8 cellular contexts compared by ENCODE assay signal in the genomic region with DNA sequence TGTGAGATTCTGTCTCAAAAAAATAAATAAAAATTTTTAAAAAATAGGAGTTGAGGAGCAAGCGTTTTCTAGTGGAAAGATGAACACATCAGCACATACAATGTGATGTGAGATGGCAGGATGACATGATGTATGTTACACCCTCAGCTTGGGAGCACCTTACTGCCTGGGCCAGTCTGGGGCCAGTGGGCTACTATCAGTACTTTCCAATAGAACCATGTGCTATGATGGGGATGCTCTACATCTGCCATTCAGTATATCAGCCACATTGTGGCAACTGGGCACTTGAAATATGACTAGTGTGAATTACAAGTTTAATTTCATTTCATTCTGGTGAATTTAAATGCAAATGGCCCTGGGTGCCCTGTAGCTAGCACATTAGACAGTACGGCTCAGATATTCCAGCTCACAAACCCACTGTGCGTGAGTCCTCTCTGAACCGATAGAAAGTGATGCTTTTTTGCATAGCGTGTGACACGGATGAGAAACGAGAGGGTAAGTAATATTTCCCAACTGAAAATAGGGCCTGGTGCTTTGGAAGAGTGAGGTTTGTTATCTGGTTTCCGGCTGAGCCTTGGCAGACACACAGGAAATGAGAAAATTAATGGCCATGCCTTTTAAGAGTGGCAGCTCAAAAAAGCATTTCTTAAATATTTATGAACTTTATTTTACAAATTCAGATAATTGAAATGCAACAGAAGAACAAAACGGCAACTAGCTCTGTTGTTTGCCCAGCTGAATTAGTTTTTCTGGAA.
DNase-seq lines count a peak whose midpoint lies in the region; ATAC-seq, FAIRE-seq and TF ChIP-seq lines count a peak whose summit lies in the region.

No MANE protein-coding gene starts in this region.

- no peaks in the 10 kb centered on the region for H3K9me2 ChIP-seq in OCI-LY7 (ENCODE audit: insufficient read depth, low read length)

- FAIRE-seq in HTR-8/SVneo (lab: Jason Lieb, UNC), result no peak

- H3K4me1 ChIP-seq in OCI-LY7 (ENCODE audit: insufficient read depth, low read length, poor library complexity, severe bottlenecking), result peaks cover 19% of the 10 kb centered on the region

- peak overlapping the region; percentile 54 for H3K27ac ChIP-seq in OCI-LY7 (ENCODE audit: low read depth, low read length, poor library complexity, severe bottlenecking)

- intact Hi-C loops in OCI-LY7 (cut with micrococcal nuclease; ENCODE audit: unreplicated experiment), result no loop called here

- no TSS peak for BruUV-seq in OCI-LY7 (replicated peaks; lab: Mats Ljungman, UMichigan)

- POLR2A ChIA-PET in OCI-LY7 (lab: Charles Lee), result interaction anchor here (0.5 to 0.8 kb wide), 4 partner anchors 35 to 738 kb away, joined by 3 to 4 read pairs (median 4); no protein-coding TSS in a partner anchor

- H3K4me2 ChIP-seq in OCI-LY7 (ENCODE audit: low read length), result peak overlapping the region; percentile 49

- no peaks in the 10 kb centered on the region for H3K79me2 ChIP-seq in OCI-LY7 (ENCODE audit: insufficient read depth, low read depth, low read length)

- CTCF ChIA-PET in OCI-LY7 (lab: Charles Lee; ENCODE audit: unreplicated experiment), result no interaction called here

- DNase-seq in OCI-LY7 (ENCODE audit: low spot score), result peak; percentile 56
- DNase-seq in foreskin melanocyte, result peak; percentile 3
- no peak for DNase-seq in amygdala (lab: John Stamatoyannopoulos, UW)
- DNase-seq in hypothalamus (lab: John Stamatoyannopoulos, UW), result no peak
- no peak for DNase-seq in AG20443 (ENCODE audit: low spot score)
- DNase-seq in HTR-8/SVneo (ENCODE audit: insufficient read length, low spot score), result no peak

- TF ChIP-seq CTCF in OCI-LY7 (conservative IDR thresholded peaks at IDR 0.05; ENCODE audit: low read length), result no peak

- peaks cover 20% of the 10 kb centered on the region for H3K36me3 ChIP-seq in OCI-LY7 (ENCODE audit: insufficient read depth, low read length)

- no peak overlapping the region for H3K4me3 ChIP-seq in OCI-LY7 (ENCODE audit: low read depth, low read length, poor library complexity, severe bottlenecking)

- ATAC-seq in GM18519 (IDR thresholded peaks at IDR 0.05; ENCODE audit: low FRiP score, unreplicated experiment), result peak; percentile 56
- ATAC-seq in HG02884 (IDR thresholded peaks at IDR 0.05; ENCODE audit: unreplicated experiment), result peak; percentile 71

- peak overlapping the region; percentile 6; the same call in 1 of the 2 replicates for H2AFZ ChIP-seq in OCI-LY7 (ENCODE audit: low read length)

- no peaks in the 10 kb centered on the region for H3K9me3 ChIP-seq in OCI-LY7 (ENCODE audit: low read length)

- H4K20me1 ChIP-seq in OCI-LY7 (ENCODE audit: insufficient read depth, low read length), result no peaks in the 10 kb centered on the region

Comparison
In these comparisons a context has a peak if more than half of its experiments do, and no peak if none do; other contexts are left out.
1. DNase-seq: peak in OCI-LY7 (single experiment) and foreskin melanocyte (single experiment); none in amygdala (0 of 56), hypothalamus (0 of 51), AG20443 (single experiment) and HTR-8/SVneo (single experiment).